In the genomic region with DNA sequence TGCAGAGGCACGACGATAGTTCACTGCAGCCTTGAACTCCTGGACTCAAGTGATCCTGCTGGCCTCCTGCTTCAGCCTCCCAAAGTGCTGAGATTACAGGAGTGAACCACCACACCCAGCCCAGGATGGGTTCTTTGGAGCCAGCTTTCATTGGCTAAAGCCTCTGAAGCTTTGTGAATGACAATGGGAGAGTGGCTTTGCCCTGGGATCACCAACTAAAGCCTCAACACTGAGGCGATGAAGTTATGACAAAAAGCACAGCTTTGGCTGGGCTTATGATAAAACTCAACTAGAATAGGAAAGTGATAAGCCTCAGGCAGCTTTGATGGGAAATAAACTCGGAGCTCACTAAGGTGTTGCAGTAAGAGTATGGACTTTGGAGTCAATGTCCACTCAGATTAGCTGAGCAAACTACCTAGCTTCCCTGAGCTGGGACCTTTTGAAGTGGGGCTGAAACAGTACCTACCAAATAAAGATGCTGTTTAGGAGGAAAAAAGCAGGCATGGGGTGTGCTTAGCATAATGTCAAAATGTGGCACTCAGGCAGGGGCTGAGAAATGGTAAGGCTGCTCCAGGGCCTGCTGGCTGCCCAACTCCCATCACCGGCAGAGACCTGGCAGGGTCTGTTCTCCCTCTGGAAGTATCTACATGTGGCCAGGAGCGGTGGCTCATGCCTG, we compare ENCODE assay signal across 1 cellular context.
TF ChIP-seq lines count a peak whose summit lies in the region.

No MANE protein-coding gene starts in this region.

TF ChIP-seq in HepG2, 621 proteins besides CTCF, POLR2A, EP300 and RAD21 (continued from another document and continues in another):
- TF ChIP-seq ZBED4 (CRISPR knock-in tag; IDR thresholded peaks at IDR 0.05; ENCODE audit: borderline replicate concordance) (no peak), ATF3 (CRISPR knock-in tag; IDR thresholded peaks at IDR 0.05) (no peak), WIZ (CRISPR knock-in tag; IDR thresholded peaks at IDR 0.05) (no peak), HDAC2 (CRISPR knock-in tag; IDR thresholded peaks at IDR 0.05) (peak; percentile 52), SNAPC2 (CRISPR knock-in tag; IDR thresholded peaks at IDR 0.05) (peak; percentile 74; the same call in 1 of the 2 replicates), JUND (CRISPR knock-in tag; IDR thresholded peaks at IDR 0.05) (no peak; the same call in 1 of the 2 replicates), ATF7-NPFF (CRISPR knock-in tag; IDR thresholded peaks at IDR 0.05; ENCODE audit: low read depth) (no peak), HHEX (CRISPR knock-in tag; IDR thresholded peaks at IDR 0.05) (peak; percentile 33; the same call in 1 of the 2 replicates), ZMYM4 (CRISPR knock-in tag; IDR thresholded peaks at IDR 0.05) (no peak), ZNF788 (CRISPR knock-in tag; IDR thresholded peaks at IDR 0.05; ENCODE audit: borderline replicate concordance) (peak; percentile 39; the same call in 1 of the 2 replicates), MLLT10 (CRISPR knock-in tag; IDR thresholded peaks at IDR 0.05) (no peak), IKZF4 (CRISPR knock-in tag; IDR thresholded peaks at IDR 0.05; ENCODE audit: borderline replicate concordance, low read depth, not compliant biosample characterization) (no peak), ZBTB42 (CRISPR knock-in tag; IDR thresholded peaks at IDR 0.05) (no peak), GATAD2A (CRISPR knock-in tag; IDR thresholded peaks at IDR 0.05) (peak; percentile 83), RELA (CRISPR knock-in tag; IDR thresholded peaks at IDR 0.05) (no peak), CBFB (CRISPR knock-in tag; IDR thresholded peaks at IDR 0.05) (no peak), SOX5 (CRISPR knock-in tag; IDR thresholded peaks at IDR 0.05; ENCODE audit: borderline replicate concordance) (peak; percentile 47; the same call in 1 of the 2 replicates), ZMAT3 (CRISPR knock-in tag; conservative IDR thresholded peaks at IDR 0.05) (no peak), ZNF263 (CRISPR knock-in tag; IDR thresholded peaks at IDR 0.05) (no peak), NR2F1 (CRISPR knock-in tag; IDR thresholded peaks at IDR 0.05) (no peak), BRD4 (CRISPR knock-in tag; IDR thresholded peaks at IDR 0.05) (0 out of 2 replicates have a peak, but pooled peaks have one; percentile 56), IRF9 (CRISPR knock-in tag; IDR thresholded peaks at IDR 0.05; ENCODE audit: borderline replicate concordance) (no peak), FOXO1 (CRISPR knock-in tag; IDR thresholded peaks at IDR 0.05) (peak; percentile 62; the same call in 1 of the 2 replicates), ZNF18 (CRISPR knock-in tag; IDR thresholded peaks at IDR 0.05; ENCODE audit: insufficient replicate concordance) (no peak), NAIF1 (CRISPR knock-in tag; IDR thresholded peaks at IDR 0.05; ENCODE audit: borderline replicate concordance) (no peak), MEIS1 (CRISPR knock-in tag; IDR thresholded peaks at IDR 0.05; ENCODE audit: borderline replicate concordance) (no peak), ZHX2 (IDR thresholded peaks at IDR 0.05; ENCODE audit: low read depth) (0 out of 2 replicates have a peak, but pooled peaks have one; percentile 17), ZHX2 (CRISPR knock-in tag; IDR thresholded peaks at IDR 0.05; ENCODE audit: borderline replicate concordance) (no peak), ZNF317 (CRISPR knock-in tag; IDR thresholded peaks at IDR 0.05) (peak; percentile 1; the same call in 1 of the 2 replicates), NFYC (CRISPR knock-in tag; IDR thresholded peaks at IDR 0.05) (no peak), ZKSCAN8 (CRISPR knock-in tag; IDR thresholded peaks at IDR 0.05; ENCODE audit: borderline replicate concordance) (no peak), ZNF775 (CRISPR knock-in tag; IDR thresholded peaks at IDR 0.05; ENCODE audit: borderline replicate concordance) (no peak), ZNF543 (CRISPR knock-in tag; IDR thresholded peaks at IDR 0.05) (no peak), ARID2 (CRISPR knock-in tag; IDR thresholded peaks at IDR 0.05; ENCODE audit: borderline replicate concordance) (no peak), ZMYM2 (CRISPR knock-in tag; IDR thresholded peaks at IDR 0.05) (peak; percentile 56; the same call in 1 of the 2 replicates)
- TF ChIP-seq, protein P1, sequence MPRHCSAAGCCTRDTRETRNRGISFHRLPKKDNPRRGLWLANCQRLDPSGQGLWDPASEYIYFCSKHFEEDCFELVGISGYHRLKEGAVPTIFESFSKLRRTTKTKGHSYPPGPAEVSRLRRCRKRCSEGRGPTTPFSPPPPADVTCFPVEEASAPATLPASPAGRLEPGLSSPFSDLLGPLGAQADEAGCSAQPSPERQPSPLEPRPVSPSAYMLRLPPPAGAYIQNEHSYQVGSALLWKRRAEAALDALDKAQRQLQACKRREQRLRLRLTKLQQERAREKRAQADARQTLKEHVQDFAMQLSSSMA (CRISPR knock-in tag; IDR thresholded peaks at IDR 0.05), result peak; percentile 17; the same call in 1 of the 2 replicates
- TF ChIP-seq, protein P2, sequence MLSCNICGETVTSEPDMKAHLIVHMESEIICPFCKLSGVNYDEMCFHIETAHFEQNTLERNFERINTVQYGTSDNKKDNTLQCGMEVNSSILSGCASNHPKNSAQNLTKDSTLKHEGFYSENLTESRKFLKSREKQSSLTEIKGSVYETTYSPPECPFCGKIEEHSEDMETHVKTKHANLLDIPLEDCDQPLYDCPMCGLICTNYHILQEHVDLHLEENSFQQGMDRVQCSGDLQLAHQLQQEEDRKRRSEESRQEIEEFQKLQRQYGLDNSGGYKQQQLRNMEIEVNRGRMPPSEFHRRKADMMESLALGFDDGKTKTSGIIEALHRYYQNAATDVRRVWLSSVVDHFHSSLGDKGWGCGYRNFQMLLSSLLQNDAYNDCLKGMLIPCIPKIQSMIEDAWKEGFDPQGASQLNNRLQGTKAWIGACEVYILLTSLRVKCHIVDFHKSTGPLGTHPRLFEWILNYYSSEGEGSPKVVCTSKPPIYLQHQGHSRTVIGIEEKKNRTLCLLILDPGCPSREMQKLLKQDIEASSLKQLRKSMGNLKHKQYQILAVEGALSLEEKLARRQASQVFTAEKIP (CRISPR knock-in tag; IDR thresholded peaks at IDR 0.05; ENCODE audit: borderline replicate concordance), result no peak
- TF ChIP-seq, protein P3, sequence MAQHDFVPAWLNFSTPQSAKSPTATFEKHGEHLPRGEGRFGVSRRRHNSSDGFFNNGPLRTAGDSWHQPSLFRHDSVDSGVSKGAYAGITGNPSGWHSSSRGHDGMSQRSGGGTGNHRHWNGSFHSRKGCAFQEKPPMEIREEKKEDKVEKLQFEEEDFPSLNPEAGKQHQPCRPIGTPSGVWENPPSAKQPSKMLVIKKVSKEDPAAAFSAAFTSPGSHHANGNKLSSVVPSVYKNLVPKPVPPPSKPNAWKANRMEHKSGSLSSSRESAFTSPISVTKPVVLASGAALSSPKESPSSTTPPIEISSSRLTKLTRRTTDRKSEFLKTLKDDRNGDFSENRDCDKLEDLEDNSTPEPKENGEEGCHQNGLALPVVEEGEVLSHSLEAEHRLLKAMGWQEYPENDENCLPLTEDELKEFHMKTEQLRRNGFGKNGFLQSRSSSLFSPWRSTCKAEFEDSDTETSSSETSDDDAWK (CRISPR knock-in tag; IDR thresholded peaks at IDR 0.05), result no peak
- TF ChIP-seq, protein P4, sequence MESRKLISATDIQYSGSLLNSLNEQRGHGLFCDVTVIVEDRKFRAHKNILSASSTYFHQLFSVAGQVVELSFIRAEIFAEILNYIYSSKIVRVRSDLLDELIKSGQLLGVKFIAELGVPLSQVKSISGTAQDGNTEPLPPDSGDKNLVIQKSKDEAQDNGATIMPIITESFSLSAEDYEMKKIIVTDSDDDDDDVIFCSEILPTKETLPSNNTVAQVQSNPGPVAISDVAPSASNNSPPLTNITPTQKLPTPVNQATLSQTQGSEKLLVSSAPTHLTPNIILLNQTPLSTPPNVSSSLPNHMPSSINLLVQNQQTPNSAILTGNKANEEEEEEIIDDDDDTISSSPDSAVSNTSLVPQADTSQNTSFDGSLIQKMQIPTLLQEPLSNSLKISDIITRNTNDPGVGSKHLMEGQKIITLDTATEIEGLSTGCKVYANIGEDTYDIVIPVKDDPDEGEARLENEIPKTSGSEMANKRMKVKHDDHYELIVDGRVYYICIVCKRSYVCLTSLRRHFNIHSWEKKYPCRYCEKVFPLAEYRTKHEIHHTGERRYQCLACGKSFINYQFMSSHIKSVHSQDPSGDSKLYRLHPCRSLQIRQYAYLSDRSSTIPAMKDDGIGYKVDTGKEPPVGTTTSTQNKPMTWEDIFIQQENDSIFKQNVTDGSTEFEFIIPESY (CRISPR knock-in tag; IDR thresholded peaks at IDR 0.05), result no peak
